6 cellular contexts compared by ENCODE assay signal in the genomic region with DNA sequence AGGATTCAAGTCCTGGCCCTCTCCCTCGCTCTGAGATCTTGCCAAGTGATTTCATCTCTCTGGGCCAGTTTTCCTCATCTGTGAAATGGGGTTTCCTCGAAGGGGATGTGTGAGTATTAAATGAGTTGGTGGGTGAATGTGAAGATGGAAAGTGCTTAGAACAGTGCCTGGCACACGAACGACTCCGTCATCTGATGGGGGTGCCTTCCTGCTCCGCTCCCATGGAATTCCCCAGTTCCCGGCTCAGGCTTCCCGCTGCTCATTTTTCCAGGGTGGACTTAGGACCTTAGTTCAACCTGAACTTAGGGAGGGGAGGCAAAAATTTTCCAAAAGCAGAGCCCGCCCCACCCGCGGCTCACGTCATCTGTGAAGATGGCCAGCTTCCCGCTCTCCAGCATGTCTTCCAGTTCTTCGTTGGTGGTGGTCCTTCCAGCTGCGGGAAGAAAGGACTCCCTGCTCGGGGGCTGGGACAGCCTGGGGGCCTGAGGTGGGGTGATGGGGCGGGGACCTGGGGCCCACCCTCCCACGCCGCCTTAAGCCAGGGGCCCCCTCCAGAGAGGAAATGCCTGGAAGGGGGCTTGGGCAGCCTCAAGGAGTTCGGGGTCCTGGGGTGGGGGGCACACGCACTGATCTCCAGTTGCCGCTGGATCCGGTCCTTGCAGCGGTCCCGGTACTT. TPM values are rescaled to one million over a fixed set of nuclear protein-coding genes. Genes with fewer than 3 reads are reported as not detected.
DNase-seq lines count a peak whose midpoint lies in the region; TF ChIP-seq lines count a peak whose summit lies in the region.

No MANE protein-coding gene starts in this region.

- H3F3A ChIP-seq in PC-9 (ENCODE audit: insufficient read depth, low read depth), result peaks cover 41% of the 10 kb centered on the region

- no peaks in the 10 kb centered on the region; the same call in 1 of the 2 replicates for H3K36me3 ChIP-seq in BJ (ENCODE audit: control insufficient read depth, insufficient read depth, low read length)
- no peaks in the 10 kb centered on the region for H3K36me3 ChIP-seq in PC-9 (ENCODE audit: low read depth)
- no peaks in the 10 kb centered on the region for H3K36me3 ChIP-seq in iPS-18a (ENCODE audit: control insufficient read depth, low read depth, low read length)

- no peaks in the 10 kb centered on the region for H3K79me2 ChIP-seq in PC-9 (ENCODE audit: low read depth)

- POLR2A ChIA-PET in BJ (lab: Charles Lee), result no interaction called here
- POLR2A ChIA-PET in PC-9 (lab: Charles Lee; ENCODE audit: unreplicated experiment), result interaction anchor here (0.6 to 1.0 kb wide), 3 partner anchors 37 to 390 kb away, joined by 3 to 29 read pairs (median 5); partner anchors contain the start of gene STX4

- H3K9ac ChIP-seq in iPS-18a (ENCODE audit: low read length), result peak overlapping the region; percentile 36

- TF ChIP-seq CTCF in BJ (IDR thresholded peaks at IDR 0.05; ENCODE audit: insufficient read depth, low read depth, low read length), result no peak
- TF ChIP-seq CTCF in PC-9 (conservative IDR thresholded peaks at IDR 0.05), result no peak

- H2AFZ ChIP-seq in PC-9, result peak overlapping the region; percentile 80

- H3K4me1 ChIP-seq in PC-9 (replicated peaks; ENCODE audit: insufficient read depth) (peaks cover 24% of the 10 kb centered on the region), iPS-18a (ENCODE audit: control insufficient read depth, low read depth, low read length) (peaks cover 5% of the 10 kb centered on the region)

- no peaks in the 10 kb centered on the region for H4K20me1 ChIP-seq in PC-9 (ENCODE audit: insufficient read depth)

- H3K27ac ChIP-seq in PC-9, result no peak overlapping the region
- no peak overlapping the region for H3K27ac ChIP-seq in iPS-18a (ENCODE audit: low read length)

- no peak for DNase-seq in BJ (ENCODE audit: low read depth)
- peak in 1 of 2 experiments; percentile 31 for DNase-seq in PC-9
- no peak for DNase-seq in NCI-H2081 treated with DMSO at 0.1 percent for 48 hours (lab: John Stamatoyannopoulos, UW)
- no peak for DNase-seq in midbrain (lab: John Stamatoyannopoulos, UW)
- DNase-seq in DMS79 (lab: John Stamatoyannopoulos, UW), result no peak

- H3K27me3 ChIP-seq in BJ (ENCODE audit: control insufficient read depth, insufficient read depth, low read length) (no peaks in the 10 kb centered on the region), PC-9 (ENCODE audit: insufficient read depth, low read depth) (no peaks in the 10 kb centered on the region), iPS-18a (ENCODE audit: control insufficient read depth, insufficient read depth, low read length) (peaks cover 13% of the 10 kb centered on the region)

- H3K4me2 ChIP-seq in PC-9, result peak overlapping the region; percentile 98

- TSS peak; percentile 54 for BruUV-seq in PC-9 (replicated peaks; lab: Mats Ljungman, UMichigan)

- H3K9me2 ChIP-seq in PC-9 (ENCODE audit: insufficient read depth), result no peaks in the 10 kb centered on the region

- CTCF ChIA-PET in BJ (lab: Yijun Ruan, JAX) (interaction anchor here (0.8 to 1.8 kb wide), 3 partner anchors 11 to 447 kb away, joined by 5 to 9 read pairs (median 6); partner anchors contain the start of genes HSD3B7 and ZNF843), PC-9 (lab: Charles Lee) (interaction anchor here (0.6 to 0.8 kb wide), 2 partner anchors 9 to 10 kb away, joined by 3 to 5 read pairs; no protein-coding TSS in a partner anchor)

- H3K9me3 ChIP-seq in PC-9 (ENCODE audit: insufficient read depth, low read depth) (no peaks in the 10 kb centered on the region), iPS-18a (ENCODE audit: control insufficient read depth, low read depth, low read length) (no peaks in the 10 kb centered on the region)

- H3K4me3 ChIP-seq in BJ (ENCODE audit: low read depth, low read length) (peak overlapping the region; percentile 47), PC-9 (peak overlapping the region; percentile 67), iPS-18a (ENCODE audit: low read length) (peak overlapping the region; percentile 74)

- intact Hi-C loops in PC-9 (cut with micrococcal nuclease; ENCODE audit: unreplicated experiment), result no loop called here

RNA-seq across cellular contexts. Expression of gene HSD3B7, which starts 11.5 kb away (rescaled TPM):
- 15.4 and 25.0 TPM in 2 replicates for polyA plus RNA-seq in BJ (2011; rRNA removed)
- polyA minus RNA-seq in BJ (2011; rRNA and poly(A)+ RNA removed), result 9.3 and 13.1 TPM in 2 replicates
- total RNA-seq in PC-9 (2021), result 34.8 and 44.2 TPM in 2 replicates

RNA-seq across cellular contexts. Expression of gene STX1B, which starts 14.0 kb away (rescaled TPM):
- polyA plus RNA-seq in BJ (2011; rRNA removed), result 1.5 and 1.6 TPM in 2 replicates
- 1.6 and 1.7 TPM in 2 replicates for polyA minus RNA-seq in BJ (2011; rRNA and poly(A)+ RNA removed)
- total RNA-seq in PC-9 (2021), result 3.9 and 5.6 TPM in 2 replicates

RNA-seq across cellular contexts. Expression of gene STX4, which starts 36.9 kb away (rescaled TPM):
- polyA plus RNA-seq in BJ (2011; rRNA removed), result 41.7 and 53.6 TPM in 2 replicates
- polyA minus RNA-seq in BJ (2011; rRNA and poly(A)+ RNA removed), result 26.5 and 41.5 TPM in 2 replicates
- 85.8 and 100 TPM in 2 replicates for total RNA-seq in PC-9 (2021)

RNA-seq across cellular contexts. Expression of gene SETD1A, which starts 38.9 kb away (rescaled TPM):
- 0.96 and 1.4 TPM in 2 replicates for polyA plus RNA-seq in BJ (2011; rRNA removed)
- polyA minus RNA-seq in BJ (2011; rRNA and poly(A)+ RNA removed), result 3.1 TPM in 2 replicates
- 29.6 and 33.2 TPM in 2 replicates for total RNA-seq in PC-9 (2021)

RNA-seq across cellular contexts. Expression of gene ORAI3, which starts 47.6 kb away (rescaled TPM):
- polyA plus RNA-seq in BJ (2011; rRNA removed), result 25.6 and 37.1 TPM in 2 replicates
- 22.4 and 25.4 TPM in 2 replicates for polyA minus RNA-seq in BJ (2011; rRNA and poly(A)+ RNA removed)
- 40.7 and 43.5 TPM in 2 replicates for total RNA-seq in PC-9 (2021)
